In genomic region chr18:50266248-50266704, GRCh38 we compare ENCODE assay signal across 8 cellular contexts. TPM values are rescaled to one million over a fixed set of nuclear protein-coding genes. Genes with fewer than 3 reads are reported as not detected.
DNase-seq lines count a peak whose midpoint lies in the region; ATAC-seq, FAIRE-seq and TF ChIP-seq lines count a peak whose summit lies in the region.

CFAP53 (minus strand) TSS chr18:50266495; CDS start chr18:50266404, 91 bp downstream.

- in situ Hi-C loops in ACHN (cut with HindIII; ENCODE audit: low pct_ligation_motif_present, low pct_unique_long_range_greater_than_20kb, low sequenced_read_pairs): no loop called here

- TF ChIP-seq POLR2A in spleen (IDR thresholded peaks at IDR 0.05): peak in 1 of 3 donors; percentile 8

- peak; percentile 33 for FAIRE-seq in islet of Langerhans (lab: Jason Lieb, UNC)

- peaks cover 16% of the 10 kb centered on the region for H3K4me1 Mint-ChIP-seq in WTC11

- H3K27me3 Mint-ChIP-seq in WTC11 (ENCODE audit: low read depth): peaks cover 25% of the 10 kb centered on the region

- H3K4me1 ChIP-seq in spleen: peaks cover 13 to 38% (median 31%) of the 10 kb centered on the region in 6 donors

- no peak for TF ChIP-seq CTCF in WTC11 (IDR thresholded peaks at IDR 0.05)
- TF ChIP-seq CTCF in spleen (IDR thresholded peaks at IDR 0.05 in 8 of 11, conservative IDR thresholded peaks at IDR 0.05 in 3 of 11): peak in 2 of 11 experiments; percentile 12 to 16

- DNase-seq in ACHN (peak; percentile 87), NCI-H2196 treated with DMSO at 0.1 percent for 48 hours (lab: John Stamatoyannopoulos, UW; ENCODE audit: unreplicated experiment) (peak; percentile 88), WTC11 (ENCODE audit: low spot score) (peak; percentile 91), caudate nucleus (lab: John Stamatoyannopoulos, UW) (peak in 59 of 61 donors; percentile 37 to 90 (median 76)), spleen (peak; percentile 99)

- ATAC-seq in GM18867 (IDR thresholded peaks at IDR 0.05; ENCODE audit: unreplicated experiment) (peak; percentile 79), HG03097 (IDR thresholded peaks at IDR 0.05; ENCODE audit: low FRiP score, unreplicated experiment) (peak; percentile 75), WTC11 (peak; percentile 84)

- POLR2A ChIA-PET in WTC11 (lab: Charles Lee): no interaction called here

- no peaks in the 10 kb centered on the region for H3K9me3 Mint-ChIP-seq in WTC11

- H3K4me3 Mint-ChIP-seq in WTC11: peak within 1 kb of the TSS; percentile 89

- no peak within 1 kb of the TSS for H3K27ac ChIP-seq in caudate nucleus (ENCODE audit: low read depth, low read length)
- peak within 1 kb of the TSS in 7 of 8 donors; percentile 81 to 91 (median 87) for H3K27ac ChIP-seq in spleen

- CTCF ChIA-PET in WTC11 (lab: Charles Lee): interaction anchor here (1.0 to 2.3 kb wide), 4 partner anchors 15 to 91 kb away, joined by 4 to 6 read pairs (median 6); partner anchors contain the start of gene MBD1

- WGBS in spleen, 5 donors: 0 to 2% (median 1%) methylated on average over 9 to 37 of the region's 37 CpGs

- H3K36me3 ChIP-seq in spleen: peaks cover 0 to 26% (median 22%) of the 10 kb centered on the region in 6 donors

- peaks cover 9% of the 10 kb centered on the region for H3K36me3 Mint-ChIP-seq in WTC11

- H3K4me3 ChIP-seq in spleen: peak within 1 kb of the TSS; percentile 43 to 78 (median 70)

- intact Hi-C loops in spleen (cut with DNase I; ENCODE audit: low total_unique reads): loop anchor here (10.0 kb wide), 2 partner anchors 89 to 781 kb away; partner anchors contain the start of gene C18orf32

- H3K9me3 ChIP-seq in spleen: no peaks in the 10 kb centered on the region

- H3K27ac Mint-ChIP-seq in WTC11: peak within 1 kb of the TSS; percentile 70; the same call in 1 of the 2 replicates

- H3K27me3 ChIP-seq in spleen (replicated peaks in 1 of 7): no peaks in the 10 kb centered on the region

TF ChIP-seq in WTC11, 78 proteins besides CTCF, POLR2A, EP300 and RAD21:
- TF ChIP-seq TP53 (CRISPR knock-in tag; IDR thresholded peaks at IDR 0.05) (peak; percentile 28; the same call in 1 of the 2 replicates), SP1 (CRISPR knock-in tag; conservative IDR thresholded peaks at IDR 0.05) (peak; percentile 45; the same call in 1 of the 2 replicates), NFYB (CRISPR knock-in tag; conservative IDR thresholded peaks at IDR 0.05; ENCODE audit: low read depth) (no peak), ZNF219 (CRISPR knock-in tag; IDR thresholded peaks at IDR 0.05; ENCODE audit: borderline replicate concordance) (no peak), MAX (CRISPR knock-in tag; IDR thresholded peaks at IDR 0.05) (no peak), CDX4 (CRISPR knock-in tag; IDR thresholded peaks at IDR 0.05; ENCODE audit: borderline replicate concordance) (no peak), JUN (CRISPR knock-in tag; IDR thresholded peaks at IDR 0.05) (no peak)
TF ChIP-seq in WTC11: peak in this region for 2.

RNA-seq across cellular contexts. Expression of gene CFAP53, which starts in this region (rescaled TPM):
- total RNA-seq in WTC11 (2021) (0.26 to 0.27 TPM (median 0.27 TPM) in 3 replicates), spleen (under 1 TPM in 5 of 7 donors, not detected in 2; 0.25 to 0.85 (median 0.44) TPM)
- polyA plus RNA-seq in spleen: under 1 TPM; 0.13 to 0.56 (median 0.48) TPM

Comparison
In these comparisons a context has a peak if more than half of its experiments do, and no peak if none do; other contexts are left out.
1. Peak in DNase-seq and ATAC-seq in WTC11; RNA of the gene not detected or under 1 TPM.
2. Peak in DNase-seq, H3K4me3 ChIP-seq and H3K27ac ChIP-seq in spleen; RNA of the gene not detected or under 1 TPM.